Comparison of ENCODE assay signal across 14 cellular contexts in the genomic region with DNA sequence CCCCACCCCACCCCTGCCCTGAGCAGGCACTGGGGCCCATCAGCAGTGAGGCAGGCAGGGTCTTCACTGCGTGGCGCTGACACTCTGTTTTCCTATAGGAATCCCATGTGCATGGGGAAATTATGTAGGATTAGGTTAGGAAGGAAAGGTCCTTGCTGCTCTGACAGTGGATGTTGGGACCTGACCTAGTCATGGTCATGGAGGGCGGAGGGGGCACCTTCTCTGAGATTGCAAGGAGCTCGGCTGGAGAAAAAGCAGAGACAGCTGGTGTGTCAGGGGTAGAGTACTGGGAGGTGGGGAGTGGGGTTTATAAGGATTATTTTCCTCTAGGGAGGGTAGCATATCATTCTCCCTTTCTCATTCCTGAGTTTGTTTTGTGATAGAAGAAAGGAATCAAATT.
DNase-seq lines count a peak whose midpoint lies in the region; ATAC-seq and TF ChIP-seq lines count a peak whose summit lies in the region.
"Had no signal": no experiment of that assay in that cellular context is flagged by ENCODE, and none has a peak within 500 bp of the region (broad histone marks: within the 10 kb centered on the region; RNA-seq: fewer than 3 reads in every experiment).

No MANE protein-coding gene starts in this region.

- peaks cover 0 to 11% (median 0%) of the 10 kb centered on the region in 7 donors for H3K27me3 ChIP-seq in spleen (replicated peaks in 1 of 7)

- no peaks in the 10 kb centered on the region for H3K9me3 ChIP-seq in SK-N-MC (ENCODE audit: low read depth, low read length)
- no peaks in the 10 kb centered on the region for H3K9me3 ChIP-seq in mesodermal cell (ENCODE audit: control insufficient read depth, low read length)
- no peaks in the 10 kb centered on the region for H3K9me3 ChIP-seq in spleen

- no peak for ATAC-seq in HG03457 (IDR thresholded peaks at IDR 0.05; ENCODE audit: unreplicated experiment)

- H3K9ac ChIP-seq in SK-N-MC (ENCODE audit: insufficient read length): peak overlapping the region; percentile 63

- no peaks in the 10 kb centered on the region for H3K36me3 ChIP-seq in SK-N-MC (ENCODE audit: insufficient read depth, low read length)
- H3K36me3 ChIP-seq in mesodermal cell (ENCODE audit: control insufficient read depth, insufficient read depth, low read length): no peaks in the 10 kb centered on the region
- H3K36me3 ChIP-seq in spleen: no peaks in the 10 kb centered on the region

- H3K4me1 ChIP-seq in mesodermal cell (ENCODE audit: control insufficient read depth, insufficient read depth, low read length, poor library complexity, severe bottlenecking): no peaks in the 10 kb centered on the region
- peaks cover 0 to 7% (median 3%) of the 10 kb centered on the region in 6 donors for H3K4me1 ChIP-seq in spleen

- TF ChIP-seq CTCF in spleen (IDR thresholded peaks at IDR 0.05 in 8 of 11, conservative IDR thresholded peaks at IDR 0.05 in 3 of 11): no peak

- whole genome bisulfite sequencing in mesodermal cell (ENCODE audit: insufficient coverage in 2 of 2), 2 experiments: 100% methylated on average over 3 of the region's 4 CpGs
- WGBS in spleen, 5 donors: 89 to 99% (median 95%) methylated on average over 4 of the region's 4 CpGs

- intact Hi-C loops in spleen (cut with DNase I; ENCODE audit: low total_unique reads): no loop called here

- H3K27ac ChIP-seq in SK-N-MC: 0 out of 2 replicates have a peak overlapping the region, but pooled peaks have one; percentile 54
- H3K27ac ChIP-seq in mesodermal cell (ENCODE audit: low read depth, low read length, severe bottlenecking): peak overlapping the region; percentile 23
- H3K27ac ChIP-seq in spleen: peak overlapping the region in 1 of 8 donors; percentile 36
- H3K27ac ChIP-seq: C4-2B, PC-9 had no signal

- TF ChIP-seq POLR2A in spleen (IDR thresholded peaks at IDR 0.05): no peak

- no peak overlapping the region; the same call in 1 of the 2 replicates for H3K4me3 ChIP-seq in SK-N-MC
- no peak overlapping the region for H3K4me3 ChIP-seq in mesodermal cell (ENCODE audit: extremely low read depth, insufficient read depth, low read length, poor library complexity, severe bottlenecking)
- H3K4me3 ChIP-seq in spleen: no peak overlapping the region
- H3K4me3 ChIP-seq: PC-9 had no signal

- peak; percentile 54 to 77 for DNase-seq in NCI-H524 (lab: John Stamatoyannopoulos, UW)
- no peak for DNase-seq in SK-N-MC (ENCODE audit: low read depth, low spot score)
- DNase-seq in spleen: peak; percentile 30
- no peak for DNase-seq in COLO668 (lab: John Stamatoyannopoulos, UW; ENCODE audit: unreplicated experiment)
- no peak for DNase-seq in NCI-H2029 (lab: John Stamatoyannopoulos, UW)
- DNase-seq: EL, NCI-H1105, NCI-H1694 treated with DMSO at 0.1 percent for 48 hours, NCI-H446, NCI-H748 treated with DMSO at 0.1 percent for 48 hours, PC-9 had no signal

Comparison
In these comparisons a context has a peak if more than half of its experiments do, and no peak if none do; other contexts are left out.
1. DNase-seq: peak in NCI-H524 (2 of 2) and spleen (single experiment); none in SK-N-MC (single experiment), COLO668 (single experiment) and NCI-H2029 (single experiment).